ENCODE assay signal across 16 cellular contexts in the genomic region with DNA sequence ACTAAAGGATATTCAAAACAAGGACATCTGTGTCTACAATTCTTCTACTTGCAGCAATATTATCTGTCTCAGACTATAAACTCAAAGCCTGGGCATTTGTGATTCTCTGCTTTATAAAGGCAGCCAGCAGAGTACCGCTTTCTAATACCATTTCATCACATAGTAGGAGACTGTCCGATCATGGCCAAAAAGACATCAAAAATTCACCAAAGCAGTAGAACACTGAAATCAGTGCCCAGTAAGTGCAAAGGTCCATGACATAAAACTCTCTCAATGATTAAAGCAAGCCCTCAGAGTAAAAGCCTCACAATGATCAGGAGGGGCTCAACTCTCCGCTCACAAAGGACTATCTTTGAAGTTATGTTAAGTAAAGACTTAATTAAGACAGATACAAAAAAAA. TPM values are rescaled to one million over a fixed set of nuclear protein-coding genes. Genes with fewer than 3 reads are reported as not detected.
A peak's percentile ranks its signal among the peaks of the same experiment; 100 is the strongest.
DNase-seq lines count a peak whose midpoint lies in the region; ATAC-seq and TF ChIP-seq lines count a peak whose summit lies in the region.
"Had no signal": no experiment of that assay in that cellular context is flagged by ENCODE, and none has a peak within 500 bp of the region (broad histone marks: within the 10 kb centered on the region; RNA-seq: fewer than 3 reads in every experiment).

No MANE protein-coding gene starts in this region.

- H3K9me3 Mint-ChIP-seq in T-helper 1 cell treated with Interleukin-12 subunit alpha and Interleukin-12 subunit beta and Interleukin-4 antibody, amounts not matched to agents 30 μg/mL and 1 μg/mL, for 36 hours, result no peaks in the 10 kb centered on the region
- H3K9me3 Mint-ChIP-seq in brain, result no peaks in the 10 kb centered on the region
- no peaks in the 10 kb centered on the region for H3K9me3 Mint-ChIP-seq in natural killer cell treated with Interleukin-12 subunit alpha and Interleukin-12 subunit beta and Interleukin-15 and Interleukin-18, amount 100 ng/mL, for 72 hours

- no peaks in the 10 kb centered on the region for H3K9me3 ChIP-seq in KOPT-K1 (ENCODE audit: insufficient read depth, low read length, poor library complexity, severe bottlenecking)
- H3K9me3 ChIP-seq: MG63, SK-N-SH, testis had no signal

- peaks cover 40% of the 10 kb centered on the region for H3K36me3 Mint-ChIP-seq in T-helper 1 cell treated with Interleukin-12 subunit alpha and Interleukin-12 subunit beta and Interleukin-4 antibody, amounts not matched to agents 30 μg/mL and 1 μg/mL, for 36 hours (ENCODE audit: low read depth)
- no peaks in the 10 kb centered on the region for H3K36me3 Mint-ChIP-seq in brain
- H3K36me3 Mint-ChIP-seq in natural killer cell treated with Interleukin-12 subunit alpha and Interleukin-12 subunit beta and Interleukin-15 and Interleukin-18, amount 100 ng/mL, for 72 hours, result no peaks in the 10 kb centered on the region

- no peaks in the 10 kb centered on the region for H3K36me3 ChIP-seq in KOPT-K1 (ENCODE audit: insufficient read depth, low read length)
- H3K36me3 ChIP-seq: MG63 had no signal

- no peaks in the 10 kb centered on the region for H3K27me3 Mint-ChIP-seq in T-helper 1 cell treated with Interleukin-12 subunit alpha and Interleukin-12 subunit beta and Interleukin-4 antibody, amounts not matched to agents 30 μg/mL and 1 μg/mL, for 36 hours (ENCODE audit: low read depth)
- H3K27me3 Mint-ChIP-seq in brain, result no peaks in the 10 kb centered on the region
- no peaks in the 10 kb centered on the region for H3K27me3 Mint-ChIP-seq in natural killer cell treated with Interleukin-12 subunit alpha and Interleukin-12 subunit beta and Interleukin-15 and Interleukin-18, amount 100 ng/mL, for 72 hours

- H3K4me3 Mint-ChIP-seq in T-helper 1 cell treated with Interleukin-12 subunit alpha and Interleukin-12 subunit beta and Interleukin-4 antibody, amounts not matched to agents 30 μg/mL and 1 μg/mL, for 36 hours, result peak overlapping the region; percentile 9
- H3K4me3 Mint-ChIP-seq in brain, result no peak overlapping the region
- H3K4me3 Mint-ChIP-seq in natural killer cell treated with Interleukin-12 subunit alpha and Interleukin-12 subunit beta and Interleukin-15 and Interleukin-18, amount 100 ng/mL, for 72 hours, result no peak overlapping the region

- peaks cover 56% of the 10 kb centered on the region for H3K4me1 Mint-ChIP-seq in T-helper 1 cell treated with Interleukin-12 subunit alpha and Interleukin-12 subunit beta and Interleukin-4 antibody, amounts not matched to agents 30 μg/mL and 1 μg/mL, for 36 hours (ENCODE audit: low read depth)
- H3K4me1 Mint-ChIP-seq in brain, result peaks cover 44% of the 10 kb centered on the region
- H3K4me1 Mint-ChIP-seq in natural killer cell treated with Interleukin-12 subunit alpha and Interleukin-12 subunit beta and Interleukin-15 and Interleukin-18, amount 100 ng/mL, for 72 hours (ENCODE audit: low read depth in 2 of 2), result peaks cover 38 to 39% of the 10 kb centered on the region in 2 donors

- no peak for ATAC-seq in natural killer cell treated with Interleukin-12 subunit alpha and Interleukin-12 subunit beta and Interleukin-15 and Interleukin-18, amount 100 ng/mL, for 72 hours
- no peak for ATAC-seq in GM19328 (IDR thresholded peaks at IDR 0.05; ENCODE audit: unreplicated experiment)
- ATAC-seq in HG03565 (IDR thresholded peaks at IDR 0.05; ENCODE audit: unreplicated experiment), result no peak

- TF ChIP-seq CTCF in brain (conservative IDR thresholded peaks at IDR 0.05), result no peak

- H3K27ac ChIP-seq in KOPT-K1 (ENCODE audit: low read depth, low read length, poor library complexity, severe bottlenecking), result peak overlapping the region; percentile 69
- H3K27ac ChIP-seq: testis had no signal

- DNase-seq in T-helper 1 cell, result no peak
- no peak for DNase-seq in natural killer cell treated with Interleukin-12 subunit alpha and Interleukin-12 subunit beta and Interleukin-15 and Interleukin-18, amount 100 ng/mL, for 72 hours (ENCODE audit: low spot score)
- DNase-seq in AG20443 (ENCODE audit: low spot score), result no peak
- DNase-seq: C1 segment of cervical spinal cord, EL, GOT3, MG63, NCI-H1930, retina, SK-N-SH, testis had no signal

- H3K27ac Mint-ChIP-seq in T-helper 1 cell treated with Interleukin-12 subunit alpha and Interleukin-12 subunit beta and Interleukin-4 antibody, amounts not matched to agents 30 μg/mL and 1 μg/mL, for 36 hours, result peak overlapping the region; percentile 26
- H3K27ac Mint-ChIP-seq in brain, result peak overlapping the region in 3 of 5 experiments; percentile 37 to 46 (median 46)
- peak overlapping the region; percentile 5 to 34 for H3K27ac Mint-ChIP-seq in natural killer cell treated with Interleukin-12 subunit alpha and Interleukin-12 subunit beta and Interleukin-15 and Interleukin-18, amount 100 ng/mL, for 72 hours

RNA-seq across cellular contexts. Expression of gene ERN1, which starts 23.0 kb away (rescaled TPM):
- polyA plus RNA-seq in brain (ENCODE audit: insufficient read depth, low read depth, low replicate concordance), result 2.7 TPM
- total RNA-seq in natural killer cell treated with Interleukin-12 subunit alpha and Interleukin-12 subunit beta and Interleukin-15 and Interleukin-18, amount 100 ng/mL, for 72 hours, result 100 to 1,000 TPM; 131 TPM
